Comparison of ENCODE assay signal across 21 cellular contexts in genomic region chr6:43671801-43672690, GRCh38. TPM values are rescaled to one million over a fixed set of nuclear protein-coding genes. Genes with fewer than 3 reads are reported as not detected.
DNase-seq lines count a peak whose midpoint lies in the region; ATAC-seq, FAIRE-seq and TF ChIP-seq lines count a peak whose summit lies in the region.
"Had no signal": no experiment of that assay in that cellular context is flagged by ENCODE, and none has a peak within 500 bp of the region (broad histone marks: within the 10 kb centered on the region; RNA-seq: fewer than 3 reads in every experiment).

No MANE protein-coding gene starts in this region.

- H3K4ac ChIP-seq in mesenchymal stem cell (ENCODE audit: low read depth in 1 of 2, low read length in 2 of 2) = no peak overlapping the region

- H4K20me1 ChIP-seq in GM12878 (ENCODE audit: control insufficient read depth, insufficient read depth) = no peaks in the 10 kb centered on the region

- peaks cover 47% of the 10 kb centered on the region for H3K36me3 Mint-ChIP-seq in WTC11
- H3K36me3 Mint-ChIP-seq: natural killer cell treated with Interleukin-12 subunit alpha and Interleukin-12 subunit beta and Interleukin-15 and Interleukin-18, amount 100 ng/mL, for 72 hours had no signal

- H3K14ac ChIP-seq in mesenchymal stem cell (ENCODE audit: low read length in 2 of 2) = no peak overlapping the region

- H3K9me3 Mint-ChIP-seq in WTC11 = no peaks in the 10 kb centered on the region
- H3K9me3 Mint-ChIP-seq: activated naive CD8-positive, alpha-beta T cell treated with anti-CD3 and anti-CD28 coated beads, Interleukin-2, amount 50 U/mL, for 24 hours; activated T-helper 2 cell treated with anti-CD3 and anti-CD28 coated beads, Interferon-gamma antibody, Interleukin-2, Interleukin-4, amounts not matched to agents 10 μg/mL and 5 μg/mL and 100 μg/mL, durations not matched to agents 14 hours and 24 hours and 36 hours; H9; immature natural killer cell; natural killer cell treated with Interleukin-12 subunit alpha and Interleukin-12 subunit beta and Interleukin-15 and Interleukin-18, amount 100 ng/mL, for 72 hours; stimulated activated naive CD8-positive, alpha-beta T cell treated with anti-CD3 and anti-CD28 coated beads, Interleukin-15, Interleukin-2, amounts not matched to agents 100 ng/mL and 50 ng/mL, for 24 hours; T-cell had no signal

- no peak overlapping the region for H2BK120ac ChIP-seq in mesenchymal stem cell (ENCODE audit: low read depth, low read length)

- no peak overlapping the region for H2BK15ac ChIP-seq in mesenchymal stem cell (ENCODE audit: low read depth, poor library complexity, severe bottlenecking)

- no peak for DNase-seq in WTC11 (ENCODE audit: low spot score)
- DNase-seq in GM12878 (ENCODE audit: low read depth, low spot score) = no peak
- no peak for DNase-seq in mesenchymal stem cell
- no peak for DNase-seq in gastrocnemius medialis
- no peak for DNase-seq in NCI-H1092 treated with DMSO at 0.1 percent for 48 hours (lab: John Stamatoyannopoulos, UW)
- DNase-seq in stimulated activated CD4-positive, alpha-beta T cell treated with anti-CD3 and anti-CD28 coated beads, Interleukin-12 subunit alpha, Interleukin-12 subunit beta, amount 100 ng/mL, for 4 hours = no peak
- DNase-seq in HT-29 (ENCODE audit: low spot score) = no peak
- DNase-seq: activated naive CD8-positive, alpha-beta T cell treated with anti-CD3 and anti-CD28 coated beads, Interleukin-2, amount 50 U/mL, for 24 hours; Caco-2; glutamatergic neuron; H9; immature natural killer cell; NCI-H2081; NCI-H524; T-cell had no signal

- H3K4me2 ChIP-seq in GM12878 (ENCODE audit: control insufficient read depth, insufficient read depth) (no peak overlapping the region), mesenchymal stem cell (ENCODE audit: low read length, poor library complexity, severe bottlenecking) (no peak overlapping the region)

- no peaks in the 10 kb centered on the region for H3K27me3 Mint-ChIP-seq in WTC11 (ENCODE audit: low read depth)
- H3K27me3 Mint-ChIP-seq: activated naive CD8-positive, alpha-beta T cell treated with anti-CD3 and anti-CD28 coated beads, Interleukin-2, amount 50 U/mL, for 24 hours; natural killer cell treated with Interleukin-12 subunit alpha and Interleukin-12 subunit beta and Interleukin-15 and Interleukin-18, amount 100 ng/mL, for 72 hours; stimulated activated naive CD8-positive, alpha-beta T cell treated with anti-CD3 and anti-CD28 coated beads, Interleukin-15, Interleukin-2, amounts not matched to agents 100 ng/mL and 50 ng/mL, for 24 hours; T-cell had no signal

- no peak for TF ChIP-seq CTCF in WTC11 (IDR thresholded peaks at IDR 0.05)
- no peak for TF ChIP-seq CTCF in GM12878 (IDR thresholded peaks at IDR 0.05 in 2 of 3, conservative IDR thresholded peaks at IDR 0.05 in 1 of 3; ENCODE audit: control insufficient read depth in 2 of 3, extremely low read depth in 1 of 3, insufficient read depth in 1 of 3, low read depth in 3 of 3, low read length in 3 of 3)
- no peak for TF ChIP-seq CTCF in gastrocnemius medialis (IDR thresholded peaks at IDR 0.05 in 4 of 5, conservative IDR thresholded peaks at IDR 0.05 in 1 of 5)

- TF ChIP-seq EP300 in GM12878 (IDR thresholded peaks at IDR 0.05; ENCODE audit: borderline replicate concordance in 1 of 2, control insufficient read depth in 1 of 2, low read depth in 2 of 2, low read length in 2 of 2) = no peak

- no TSS peak for BruUV-seq in GM12878 (replicated peaks; lab: Mats Ljungman, UMichigan)

- peaks cover 12 to 42% of the 10 kb centered on the region in 2 experiments for H3K36me3 ChIP-seq in GM12878 (ENCODE audit: control insufficient read depth in 2 of 2, insufficient read depth in 2 of 2, low read length in 1 of 2)
- H3K36me3 ChIP-seq in mesenchymal stem cell (ENCODE audit: control insufficient read depth in 1 of 2, insufficient read depth in 2 of 2, low read depth in 1 of 2, low read length in 2 of 2) = peaks cover 59 to 65% of the 10 kb centered on the region in 2 experiments
- H3K36me3 ChIP-seq in gastrocnemius medialis = peaks cover 0 to 41% of the 10 kb centered on the region in 2 donors

- CTCF ChIA-PET in WTC11 (lab: Charles Lee) = interaction anchor here (1.2 kb wide), 2 partner anchors 279 to 390 kb away, joined by 3 read pairs; no protein-coding TSS in a partner anchor
- CTCF ChIA-PET in GM12878 (lab: Yijun Ruan, JAX) = interaction anchor here (1.2 to 1.7 kb wide), 2 partner anchors 97 to 333 kb away, joined by 3 to 5 read pairs; no protein-coding TSS in a partner anchor

- RAD21 ChIA-PET in GM12878 (lab: Charles Lee; ENCODE audit: unreplicated experiment) = no interaction called here

- no peak for FAIRE-seq in GM12878 (lab: Jason Lieb, UNC)

- no peak overlapping the region for H2BK12ac ChIP-seq in mesenchymal stem cell (ENCODE audit: low read length in 2 of 2)

- TF ChIP-seq RAD21 in GM12878 (IDR thresholded peaks at IDR 0.05; ENCODE audit: insufficient read depth, low read depth, low read length) = no peak

- H3K4me1 Mint-ChIP-seq in WTC11 = peaks cover 32% of the 10 kb centered on the region

- H3K27ac Mint-ChIP-seq in WTC11 = no peak overlapping the region
- H3K27ac Mint-ChIP-seq: activated naive CD8-positive, alpha-beta T cell treated with anti-CD3 and anti-CD28 coated beads, Interleukin-2, amount 50 U/mL, for 24 hours; activated T-helper 2 cell treated with anti-CD3 and anti-CD28 coated beads, Interferon-gamma antibody, Interleukin-2, Interleukin-4, amounts not matched to agents 10 μg/mL and 5 μg/mL and 100 μg/mL, durations not matched to agents 14 hours and 24 hours and 36 hours; immature natural killer cell; natural killer cell treated with Interleukin-12 subunit alpha and Interleukin-12 subunit beta and Interleukin-15 and Interleukin-18, amount 100 ng/mL, for 72 hours; stimulated activated naive CD8-positive, alpha-beta T cell treated with anti-CD3 and anti-CD28 coated beads, Interleukin-15, Interleukin-2, amounts not matched to agents 100 ng/mL and 50 ng/mL, for 24 hours had no signal

- WGBS in GM12878 (ENCODE audit: insufficient coverage, insufficient replicate concordance, low lambda C conversion rate, missing lambda C conversion rate) = 92% methylated on average over 16 of the region's 16 CpGs
- 95% methylated on average over 14 of the region's 16 CpGs for WGBS in mesenchymal stem cell

- H2BK5ac ChIP-seq in mesenchymal stem cell (ENCODE audit: low read depth, low read length, poor library complexity, severe bottlenecking) = no peak overlapping the region

- POLR2A ChIA-PET in WTC11 (lab: Charles Lee) (interaction anchor here (2.3 kb wide), 1 partner anchor 98 kb away, joined by 9 read pairs; the partner anchor contains the start of gene VEGFA), GM12878 (lab: Charles Lee) (no interaction called here)

- SMC1A ChIA-PET in GM12878 (lab: Charles Lee; ENCODE audit: uncharacterized antibody, unreplicated experiment) = interaction anchor here (1.0 to 1.7 kb wide), 2 partner anchors 15 to 33 kb away, joined by 4 read pairs; no protein-coding TSS in a partner anchor

- peaks cover 8% of the 10 kb centered on the region for H3K79me1 ChIP-seq in mesenchymal stem cell (replicated peaks; ENCODE audit: low read length, poor library complexity, severe bottlenecking)

- no peak overlapping the region for H3K18ac ChIP-seq in mesenchymal stem cell (ENCODE audit: low read depth in 1 of 2, low read length in 2 of 2)

- H3K4me1 ChIP-seq in GM12878 (ENCODE audit: control insufficient read depth, insufficient read depth, low read length) (peaks cover 32% of the 10 kb centered on the region), mesenchymal stem cell (ENCODE audit: control insufficient read depth, insufficient read depth, low read depth, low read length) (peaks cover 16% of the 10 kb centered on the region), gastrocnemius medialis (peaks cover 93 to 95% of the 10 kb centered on the region in 2 donors)

- intact Hi-C loops in GM12878 (cut with micrococcal nuclease; ENCODE audit: unreplicated experiment) = no loop called here
- intact Hi-C loops in gastrocnemius medialis (cut with DNase I; ENCODE audit: low total_unique reads) = loop anchor here (5.0 kb wide), 1 partner anchor 330 kb away; no protein-coding TSS in a partner anchor

- H3K9ac ChIP-seq in GM12878 (ENCODE audit: control insufficient read depth, insufficient read depth, low read length) (no peak overlapping the region), mesenchymal stem cell (ENCODE audit: low read length) (peak overlapping the region; percentile 8)

- H2AFZ ChIP-seq in GM12878 (ENCODE audit: control insufficient read depth, low read depth, low read length) (no peak overlapping the region), mesenchymal stem cell (ENCODE audit: low read depth, low read length) (no peak overlapping the region)

- no peak overlapping the region for H3K23ac ChIP-seq in mesenchymal stem cell (ENCODE audit: low read length in 2 of 2)

- H3K4me3 Mint-ChIP-seq in WTC11 = no peak overlapping the region
- H3K4me3 Mint-ChIP-seq: activated naive CD8-positive, alpha-beta T cell treated with anti-CD3 and anti-CD28 coated beads, Interleukin-2, amount 50 U/mL, for 24 hours; H9; immature natural killer cell; natural killer cell treated with Interleukin-12 subunit alpha and Interleukin-12 subunit beta and Interleukin-15 and Interleukin-18, amount 100 ng/mL, for 72 hours; stimulated activated naive CD8-positive, alpha-beta T cell treated with anti-CD3 and anti-CD28 coated beads, Interleukin-15, Interleukin-2, amounts not matched to agents 100 ng/mL and 50 ng/mL, for 24 hours; T-cell had no signal

- no peak overlapping the region for H3K4me3 ChIP-seq in GM12878
- H3K4me3 ChIP-seq in mesenchymal stem cell (ENCODE audit: insufficient read depth in 1 of 2, low read depth in 1 of 2, low read length in 2 of 2) = no peak overlapping the region
- no peak overlapping the region for H3K4me3 ChIP-seq in gastrocnemius medialis

- no peaks in the 10 kb centered on the region for H3K79me2 ChIP-seq in GM12878 (ENCODE audit: control insufficient read depth, insufficient read depth, low read length)

- no peak overlapping the region for H4K8ac ChIP-seq in mesenchymal stem cell (ENCODE audit: low read length)

- TF ChIP-seq POLR2A in GM12878 (IDR thresholded peaks at IDR 0.05; ENCODE audit: low read depth, low read length) (0 out of 2 replicates have a peak, but pooled peaks have one; percentile 2), gastrocnemius medialis (IDR thresholded peaks at IDR 0.05) (no peak)

- no peaks in the 10 kb centered on the region for H3K9me3 ChIP-seq in GM12878 (replicated peaks; ENCODE audit: control insufficient read depth, insufficient read depth, low read length)
- H3K9me3 ChIP-seq in mesenchymal stem cell (ENCODE audit: control insufficient read depth, low read length) = no peaks in the 10 kb centered on the region
- no peaks in the 10 kb centered on the region for H3K9me3 ChIP-seq in gastrocnemius medialis
- H3K9me3 ChIP-seq: Caco-2 had no signal

- ATAC-seq in WTC11 (no peak), GM12878 (no peak), gastrocnemius medialis (no peak)
- ATAC-seq: activated naive CD8-positive, alpha-beta T cell treated with anti-CD3 and anti-CD28 coated beads, Interleukin-2, amount 50 U/mL, for 24 hours; esophagus mucosa; natural killer cell treated with Interleukin-12 subunit alpha and Interleukin-12 subunit beta and Interleukin-15 and Interleukin-18, amount 100 ng/mL, for 72 hours; Right ventricle myocardium inferior; T-cell had no signal

- no peak overlapping the region for H4K91ac ChIP-seq in mesenchymal stem cell (ENCODE audit: low read length)

- H2AK5ac ChIP-seq in mesenchymal stem cell (ENCODE audit: low read length, severe bottlenecking) = no peak overlapping the region

- H3K27ac ChIP-seq in GM12878 (ENCODE audit: control insufficient read depth, insufficient read depth) (no peak overlapping the region), mesenchymal stem cell (ENCODE audit: low read length, poor library complexity, severe bottlenecking) (no peak overlapping the region), gastrocnemius medialis (peak overlapping the region; percentile 95 to 97 (median 96))

- H3K27me3 ChIP-seq in GM12878 (replicated peaks in 1 of 2; ENCODE audit: control insufficient read depth in 2 of 2, insufficient read depth in 2 of 2, low read length in 1 of 2) (no peaks in the 10 kb centered on the region), mesenchymal stem cell (ENCODE audit: control insufficient read depth in 1 of 2, insufficient read depth in 1 of 2, low read length in 2 of 2) (no peaks in the 10 kb centered on the region), gastrocnemius medialis (no peaks in the 10 kb centered on the region)

- in situ Hi-C loops in GM12878 (cut with MboI) (no loop called here), gastrocnemius medialis (cut with MboI; ENCODE audit: low sequenced_read_pairs in 4 of 4) (loop anchor here (25.0 kb wide), 1 partner anchor 415 kb away; no protein-coding TSS in a partner anchor)

RNA-seq across cellular contexts. Expression of gene MRPS18A, which starts 15.5 kb away (rescaled TPM):
- total RNA-seq in WTC11 (2021) (58.6 to 61.6 TPM (median 59.1 TPM) in 3 replicates), GM12878 (2014; rRNA removed) (99.5 and 105 TPM in 2 replicates), GM12878 (2014; rRNA removed; fragmentation: Illumina TruSeq; extraction: Trizol) (75.7 and 81.6 TPM in 2 replicates), GM12878 (2021) (65.3 and 66.3 TPM in 2 replicates), gastrocnemius medialis (100 to 1,000 TPM; 161 to 171 (median 168) TPM)
- total RNA-seq in GM12878 (2013; cell fraction: nucleolus; rRNA removed) = 36.5 and 37.7 TPM in 2 replicates
- 41.9 TPM for polyA plus RNA-seq in GM12878 (2011; ENCODE audit: low read depth)
- polyA plus RNA-seq in GM12878 (2011; rRNA removed) (48.9 and 85.2 TPM in 2 replicates), GM12878 (2014; fragmentation: Illumina TruSeq; extraction: Trizol) (67.3 and 104 TPM in 2 replicates), GM12878 (2014; fragmentation: Nextera tagmentation; extraction: Ambion mirVana) (100 to 1,000 TPM; 105 to 158 TPM), GM12878 (2014; rRNA removed) (99.7 and 112 TPM in 2 replicates), GM12878 (2016; fragmentation: Nextera tagmentation; extraction: Ambion mirVana) (10 to 100 TPM; 88.6 to 97.8 TPM)
- 144 and 169 TPM in 2 replicates for polyA plus RNA-seq in GM12878 (2011; cell fraction: cytosol; rRNA removed)
- polyA plus RNA-seq in GM12878 (2011; cell fraction: nucleus; rRNA removed) = 63.9 and 64.8 TPM in 2 replicates
- 53.4 and 54.2 TPM in 2 replicates for polyA plus RNA-seq in GM12878 (2012)
- polyA minus RNA-seq in GM12878 (2011; rRNA and poly(A)+ RNA removed) = 74.5 and 122 TPM in 2 replicates
- 24.2 and 25.2 TPM in 2 replicates for polyA minus RNA-seq in GM12878 (2011; cell fraction: cytosol; rRNA and poly(A)+ RNA removed)
- 24.8 and 35.4 TPM in 2 replicates for polyA minus RNA-seq in GM12878 (2011; cell fraction: nucleus; rRNA and poly(A)+ RNA removed)
- polyA plus RNA-seq in mesenchymal stem cell (2013, experiment 1 of 2) = 42.0 TPM
- polyA plus RNA-seq in mesenchymal stem cell (2013, experiment 2 of 2) = 43.2 TPM
- 112 and 125 TPM in 2 replicates for total RNA-seq in HT-29 (2014; rRNA removed; shearing (Covaris generic))

RNA-seq across cellular contexts. Expression of gene RSPH9, which starts 27.2 kb away (rescaled TPM):
- total RNA-seq in WTC11 (2021) = 0.16 to 0.35 TPM (median 0.32 TPM) in 3 replicates
- not detected in 2 replicates for total RNA-seq in GM12878 (2013; cell fraction: nucleolus; rRNA removed)
- total RNA-seq in GM12878 (2014; rRNA removed) = not detected in 2 replicates
- total RNA-seq in GM12878 (2014; rRNA removed; fragmentation: Illumina TruSeq; extraction: Trizol) = not detected in 2 replicates
- total RNA-seq in GM12878 (2021) = not detected in 2 replicates
- polyA plus RNA-seq in GM12878 (2011; ENCODE audit: low read depth) = 0.20 TPM
- polyA plus RNA-seq in GM12878 (2011; rRNA removed) = not detected in 2 replicates
- polyA plus RNA-seq in GM12878 (2011; cell fraction: cytosol; rRNA removed) = not detected in 2 replicates
- polyA plus RNA-seq in GM12878 (2011; cell fraction: nucleus; rRNA removed) = not detected in 2 replicates
- 0.36 and 0.42 TPM in 2 replicates for polyA plus RNA-seq in GM12878 (2012)
- polyA plus RNA-seq in GM12878 (2014; fragmentation: Illumina TruSeq; extraction: Trizol) = not detected in 2 replicates
- polyA plus RNA-seq in GM12878 (2014; fragmentation: Nextera tagmentation; extraction: Ambion mirVana) = under 1 TPM; 0.26 to 0.31 TPM
- polyA plus RNA-seq in GM12878 (2014; rRNA removed) = 0.06 TPM in 1 of 2 replicates, not detected in the other
- polyA plus RNA-seq in GM12878 (2016; fragmentation: Nextera tagmentation; extraction: Ambion mirVana) = under 1 TPM; 0.40 to 0.63 TPM
- polyA minus RNA-seq in GM12878 (2011; rRNA and poly(A)+ RNA removed) = not detected in 2 replicates
- polyA minus RNA-seq in GM12878 (2011; cell fraction: cytosol; rRNA and poly(A)+ RNA removed) = not detected in 2 replicates
- not detected in 2 replicates for polyA minus RNA-seq in GM12878 (2011; cell fraction: nucleus; rRNA and poly(A)+ RNA removed)
- 0.62 TPM for polyA plus RNA-seq in mesenchymal stem cell (2013, experiment 1 of 2)
- polyA plus RNA-seq in mesenchymal stem cell (2013, experiment 2 of 2) = 0.84 TPM
- under 1 TPM in 1 of 4 donors, not detected in 3; 0.09 TPM for total RNA-seq in gastrocnemius medialis
- total RNA-seq in HT-29 (2014; rRNA removed; shearing (Covaris generic)) = not detected in 2 replicates
- total RNA-seq: activated CD8-positive, alpha-beta memory T cell treated with anti-CD3 and anti-CD28 coated beads for 36 hours; activated T-helper 2 cell treated with anti-CD3 and anti-CD28 coated beads, Interferon-gamma antibody, Interleukin-2, Interleukin-4, amounts not matched to agents 10 μg/mL and 5 μg/mL and 100 μg/mL, durations not matched to agents 14 hours and 24 hours and 36 hours; Caco-2; esophagus mucosa; natural killer cell treated with Interleukin-12 subunit alpha and Interleukin-12 subunit beta and Interleukin-15 and Interleukin-18, amount 100 ng/mL, for 72 hours; T-cell had no signal

RNA-seq across cellular contexts. Expression of gene MAD2L1BP, which starts 36.4 kb away (rescaled TPM):
- total RNA-seq in WTC11 (2021) = 28.6 to 31.6 TPM (median 30.1 TPM) in 3 replicates
- 25.1 and 35.1 TPM in 2 replicates for total RNA-seq in GM12878 (2013; cell fraction: nucleolus; rRNA removed)
- total RNA-seq in GM12878 (2014; rRNA removed) = 50.2 and 52.5 TPM in 2 replicates
- total RNA-seq in GM12878 (2014; rRNA removed; fragmentation: Illumina TruSeq; extraction: Trizol) = 37.4 and 43.8 TPM in 2 replicates
- 33.6 and 39.2 TPM in 2 replicates for total RNA-seq in GM12878 (2021)
- 26.0 TPM for polyA plus RNA-seq in GM12878 (2011; ENCODE audit: low read depth)
- polyA plus RNA-seq in GM12878 (2011; rRNA removed) = 53.1 and 69.4 TPM in 2 replicates
- polyA plus RNA-seq in GM12878 (2011; cell fraction: cytosol; rRNA removed) = 96.6 and 115 TPM in 2 replicates
- 43.7 and 45.4 TPM in 2 replicates for polyA plus RNA-seq in GM12878 (2011; cell fraction: nucleus; rRNA removed)
- 22.6 and 29.3 TPM in 2 replicates for polyA plus RNA-seq in GM12878 (2012)
- 51.4 and 61.2 TPM in 2 replicates for polyA plus RNA-seq in GM12878 (2014; fragmentation: Illumina TruSeq; extraction: Trizol)
- polyA plus RNA-seq in GM12878 (2014; fragmentation: Nextera tagmentation; extraction: Ambion mirVana) = 100 to 1,000 TPM in 1 of 2 experiments, 10 to 100 TPM in 1; 96.4 to 155 TPM
- polyA plus RNA-seq in GM12878 (2014; rRNA removed) = 49.1 and 50.1 TPM in 2 replicates
- polyA plus RNA-seq in GM12878 (2016; fragmentation: Nextera tagmentation; extraction: Ambion mirVana) = 10 to 100 TPM; 59.3 to 61.6 TPM
- 52.7 and 82.4 TPM in 2 replicates for polyA minus RNA-seq in GM12878 (2011; rRNA and poly(A)+ RNA removed)
- 17.9 and 18.9 TPM in 2 replicates for polyA minus RNA-seq in GM12878 (2011; cell fraction: cytosol; rRNA and poly(A)+ RNA removed)
- polyA minus RNA-seq in GM12878 (2011; cell fraction: nucleus; rRNA and poly(A)+ RNA removed) = 13.3 and 17.3 TPM in 2 replicates
- polyA plus RNA-seq in mesenchymal stem cell (2013, experiment 1 of 2) = 27.2 TPM
- 26.6 TPM for polyA plus RNA-seq in mesenchymal stem cell (2013, experiment 2 of 2)
- 10 to 100 TPM; 25.1 to 55.4 (median 25.2) TPM for total RNA-seq in gastrocnemius medialis
- total RNA-seq in HT-29 (2014; rRNA removed; shearing (Covaris generic)) = 32.1 and 36.8 TPM in 2 replicates

RNA-seq across cellular contexts. Expression of gene GTPBP2, which starts 43.0 kb away (rescaled TPM):
- total RNA-seq in WTC11 (2021) = 61.1 to 76.4 TPM (median 63.4 TPM) in 3 replicates
- 111 and 112 TPM in 2 replicates for total RNA-seq in GM12878 (2013; cell fraction: nucleolus; rRNA removed)
- total RNA-seq in GM12878 (2014; rRNA removed) = 47.1 and 52.9 TPM in 2 replicates
- 32.4 and 34.0 TPM in 2 replicates for total RNA-seq in GM12878 (2014; rRNA removed; fragmentation: Illumina TruSeq; extraction: Trizol)
- total RNA-seq in GM12878 (2021) = 46.0 and 50.3 TPM in 2 replicates
- 33.6 TPM for polyA plus RNA-seq in GM12878 (2011; ENCODE audit: low read depth)
- polyA plus RNA-seq in GM12878 (2011; rRNA removed) = 51.3 and 63.4 TPM in 2 replicates
- polyA plus RNA-seq in GM12878 (2011; cell fraction: cytosol; rRNA removed) = 68.0 and 73.1 TPM in 2 replicates
- polyA plus RNA-seq in GM12878 (2011; cell fraction: nucleus; rRNA removed) = 237 and 269 TPM in 2 replicates
- polyA plus RNA-seq in GM12878 (2012) = 39.1 and 41.7 TPM in 2 replicates
- 47.9 and 51.6 TPM in 2 replicates for polyA plus RNA-seq in GM12878 (2014; fragmentation: Illumina TruSeq; extraction: Trizol)
- 10 to 100 TPM; 11.8 to 18.2 TPM for polyA plus RNA-seq in GM12878 (2014; fragmentation: Nextera tagmentation; extraction: Ambion mirVana)
- polyA plus RNA-seq in GM12878 (2014; rRNA removed) = 50.9 and 51.5 TPM in 2 replicates
- polyA plus RNA-seq in GM12878 (2016; fragmentation: Nextera tagmentation; extraction: Ambion mirVana) = 1 to 10 TPM; 5.9 to 6.0 TPM
- 49.8 and 66.4 TPM in 2 replicates for polyA minus RNA-seq in GM12878 (2011; rRNA and poly(A)+ RNA removed)
- 22.9 and 24.0 TPM in 2 replicates for polyA minus RNA-seq in GM12878 (2011; cell fraction: cytosol; rRNA and poly(A)+ RNA removed)
- 36.3 and 61.5 TPM in 2 replicates for polyA minus RNA-seq in GM12878 (2011; cell fraction: nucleus; rRNA and poly(A)+ RNA removed)
- polyA plus RNA-seq in mesenchymal stem cell (2013, experiment 1 of 2) = 70.7 TPM
- polyA plus RNA-seq in mesenchymal stem cell (2013, experiment 2 of 2) = 68.3 TPM
- total RNA-seq in gastrocnemius medialis = 10 to 100 TPM; 25.0 to 39.4 (median 27.1) TPM
- 71.9 and 83.1 TPM in 2 replicates for total RNA-seq in HT-29 (2014; rRNA removed; shearing (Covaris generic))

Comparison
In these comparisons a context has a peak if more than half of its experiments do, and no peak if none do; other contexts are left out.
1. H3K27ac ChIP-seq: peak in gastrocnemius medialis (4 of 4); none in GM12878 (single experiment) and mesenchymal stem cell (single experiment).